In genomic region chr1:40257688-40258444, GRCh38 we compare ENCODE assay signal across 1 cellular context.
TF ChIP-seq lines count a peak whose summit lies in the region.

TSS of gene ZMPSTE24 (plus strand) at chr1:40258236. CDS start at chr1:40258272, 36 bp downstream.

TF ChIP-seq in HepG2, 621 proteins besides CTCF, POLR2A, EP300 and RAD21 (continued from another document and continues in another):
- TF ChIP-seq UBTF (CRISPR knock-in tag; IDR thresholded peaks at IDR 0.05) (peak; percentile 99), PHF5A (CRISPR knock-in tag; IDR thresholded peaks at IDR 0.05; ENCODE audit: low read depth, unreplicated experiment) (no peak), ZBTB4 (CRISPR knock-in tag; IDR thresholded peaks at IDR 0.05; ENCODE audit: borderline replicate concordance) (no peak), CHD2 (IDR thresholded peaks at IDR 0.05; ENCODE audit: low read depth, low read length) (peak; percentile 51; the same call in 1 of the 2 replicates), DDIT3 (CRISPR knock-in tag; IDR thresholded peaks at IDR 0.05) (no peak), FOSL1 (CRISPR knock-in tag; IDR thresholded peaks at IDR 0.05; ENCODE audit: borderline replicate concordance) (no peak), NFE2L1 (CRISPR knock-in tag; IDR thresholded peaks at IDR 0.05; ENCODE audit: borderline replicate concordance) (no peak), EHMT2 (IDR thresholded peaks at IDR 0.05; ENCODE audit: borderline replicate concordance, low read depth, low read length) (no peak; the same call in 1 of the 2 replicates), ZNF572 (CRISPR knock-in tag; IDR thresholded peaks at IDR 0.05) (no peak), ATF1 (CRISPR knock-in tag; IDR thresholded peaks at IDR 0.05) (peak; percentile 87), CENPBD1 (CRISPR knock-in tag; IDR thresholded peaks at IDR 0.05; ENCODE audit: borderline replicate concordance, low read depth) (no peak; the same call in 1 of the 2 replicates), XRCC5 (optimal IDR thresholded peaks at IDR 0.05; ENCODE audit: low read length) (peak; percentile 96), ZNF550 (CRISPR knock-in tag; IDR thresholded peaks at IDR 0.05; ENCODE audit: borderline replicate concordance) (no peak), ZNF83 (CRISPR knock-in tag; IDR thresholded peaks at IDR 0.05; ENCODE audit: borderline replicate concordance) (no peak), POLR2AphosphoS5 (IDR thresholded peaks at IDR 0.05; ENCODE audit: low read depth, low read length) (peak; percentile 82), POLR2AphosphoS2 (IDR thresholded peaks at IDR 0.05; ENCODE audit: low read depth, low read length) (no peak), EED (CRISPR knock-in tag; IDR thresholded peaks at IDR 0.05) (no peak), AKNA (CRISPR knock-in tag; IDR thresholded peaks at IDR 0.05; ENCODE audit: borderline replicate concordance) (no peak; the same call in 1 of the 2 replicates), ZNF558 (CRISPR knock-in tag; IDR thresholded peaks at IDR 0.05; ENCODE audit: borderline replicate concordance) (peak; percentile 54; the same call in 1 of the 2 replicates), NPAS2 (CRISPR knock-in tag; IDR thresholded peaks at IDR 0.05; ENCODE audit: borderline replicate concordance) (no peak), ZSCAN31 (CRISPR knock-in tag; IDR thresholded peaks at IDR 0.05; ENCODE audit: low read depth) (no peak; the same call in 1 of the 2 replicates), E2F2 (CRISPR knock-in tag; IDR thresholded peaks at IDR 0.05; ENCODE audit: borderline replicate concordance) (no peak), GMEB2 (CRISPR knock-in tag; IDR thresholded peaks at IDR 0.05; ENCODE audit: low read depth) (peak; percentile 52; the same call in 1 of the 2 replicates), HOMEZ (CRISPR knock-in tag; IDR thresholded peaks at IDR 0.05; ENCODE audit: low read depth) (peak; percentile 66), SCMH1 (CRISPR knock-in tag; IDR thresholded peaks at IDR 0.05; ENCODE audit: borderline replicate concordance) (no peak), ZNF33A (CRISPR knock-in tag; IDR thresholded peaks at IDR 0.05; ENCODE audit: borderline replicate concordance) (peak; percentile 78; the same call in 1 of the 2 replicates), ZC3H13 (CRISPR knock-in tag; IDR thresholded peaks at IDR 0.05) (peak; percentile 72; the same call in 1 of the 2 replicates), ZNF569 (CRISPR knock-in tag; IDR thresholded peaks at IDR 0.05; ENCODE audit: borderline replicate concordance) (no peak), TEF (CRISPR knock-in tag; IDR thresholded peaks at IDR 0.05) (no peak), RCOR2 (CRISPR knock-in tag; IDR thresholded peaks at IDR 0.05) (0 out of 2 replicates have a peak, but pooled peaks have one; percentile 19), ZNF44 (CRISPR knock-in tag; IDR thresholded peaks at IDR 0.05) (peak; percentile 92; the same call in 1 of the 2 replicates), NFRKB (IDR thresholded peaks at IDR 0.05) (no peak), ZBTB26 (CRISPR knock-in tag; IDR thresholded peaks at IDR 0.05; ENCODE audit: borderline replicate concordance) (peak; percentile 63; the same call in 1 of the 2 replicates), CCAR2 (optimal IDR thresholded peaks at IDR 0.05; ENCODE audit: low read depth, low read length) (no peak), ZNF180 (CRISPR knock-in tag; IDR thresholded peaks at IDR 0.05; ENCODE audit: borderline replicate concordance, low read depth) (no peak), ZNF720 (CRISPR knock-in tag; IDR thresholded peaks at IDR 0.05) (0 out of 2 replicates have a peak, but pooled peaks have one; percentile 19), SOX6 (IDR thresholded peaks at IDR 0.05) (no peak), SOX6 (CRISPR knock-in tag; IDR thresholded peaks at IDR 0.05) (peak; percentile 82), ZNF367 (CRISPR knock-in tag; IDR thresholded peaks at IDR 0.05; ENCODE audit: borderline replicate concordance) (no peak), TEAD3 (CRISPR knock-in tag; optimal IDR thresholded peaks at IDR 0.05; ENCODE audit: borderline replicate concordance) (peak; percentile 57), ZNF703 (CRISPR knock-in tag; IDR thresholded peaks at IDR 0.05; ENCODE audit: borderline replicate concordance) (peak; percentile 60; the same call in 1 of the 2 replicates), RBFOX2 (IDR thresholded peaks at IDR 0.05; ENCODE audit: low read depth, low read length) (peak; percentile 80)
